38 cellular contexts compared by ENCODE assay signal in genomic region chrX:25754399-25754798, GRCh38.
"Had no signal": no experiment of that assay in that cellular context is flagged by ENCODE, and none has a peak within 500 bp of the region (broad histone marks: within the 10 kb centered on the region; RNA-seq: fewer than 3 reads in every experiment).

No MANE protein-coding gene starts in this region.

- H3K4me3 ChIP-seq: adrenal gland, body of pancreas, breast epithelium, PC-9 had no signal

- H3K4me1 ChIP-seq: adrenal gland, body of pancreas, breast epithelium had no signal

- H3K9ac ChIP-seq: KMS-11 had no signal

- H3K27me3 ChIP-seq: adrenal gland, body of pancreas had no signal

- H3K4me3 Mint-ChIP-seq: activated CD4-positive, alpha-beta T cell treated with anti-CD3 and anti-CD28 coated beads for 36 hours; activated CD4-positive, alpha-beta T cell treated with anti-CD3 and anti-CD28 coated beads, Interleukin-2, amount 10 ng/mL, durations not matched to agents 7 days and 5 days; activated CD8-positive, alpha-beta T cell treated with anti-CD3 and anti-CD28 coated beads, Interleukin-2, amount 10 ng/mL, durations not matched to agents 7 days and 5 days; activated naive CD4-positive, alpha-beta T cell treated with anti-CD3 and anti-CD28 coated beads for 36 hours; activated T-cell treated with anti-CD3 and anti-CD28 coated beads, Interleukin-2, amount 50 U/mL, for 4 hours; activated T-helper 1 cell treated with anti-CD3 and anti-CD28 coated beads, Interleukin-12 subunit alpha, Interleukin-12 subunit beta, Interleukin-2, Interleukin-4 antibody, amounts not matched to agents 30 ng/mL and 10 ng/mL and 1 ng/mL, durations not matched to agents 14 hours and 24 hours and 36 hours had no signal

- H3K27me3 Mint-ChIP-seq: activated CD4-positive, alpha-beta T cell treated with anti-CD3 and anti-CD28 coated beads for 36 hours; activated CD4-positive, alpha-beta T cell treated with anti-CD3 and anti-CD28 coated beads, Interleukin-2, amount 10 ng/mL, durations not matched to agents 7 days and 5 days had no signal

- ATAC-seq: activated CD4-positive, alpha-beta T cell treated with anti-CD3 and anti-CD28 coated beads for 36 hours; activated CD4-positive, CD25-positive, alpha-beta regulatory T cell treated with anti-CD3 and anti-CD28 coated beads, Interleukin-2, amount 50 U/mL, for 24 hours; activated CD8-positive, alpha-beta T cell treated with anti-CD3 and anti-CD28 coated beads, Interleukin-2, amount 10 ng/mL, durations not matched to agents 7 days and 5 days; activated naive CD4-positive, alpha-beta T cell treated with anti-CD3 and anti-CD28 coated beads, Interleukin-2, amount 50 U/mL, for 72 hours; activated T-cell treated with anti-CD3 and anti-CD28 coated beads, Interleukin-2, amount 50 U/mL, for 4 hours; body of pancreas; Right ventricle myocardium inferior; SK-N-SH treated with all-trans-retinoic acid at 6 μM for 48 hours had no signal

- H3K27ac ChIP-seq: adrenal gland, body of pancreas, breast epithelium, KMS-11, PC-9, RWPE1 had no signal

- H3K9me3 ChIP-seq: adrenal gland, body of pancreas, breast epithelium had no signal

- DNase-seq: activated CD4-positive, alpha-beta T cell treated with anti-CD3 and anti-CD28 coated beads for 36 hours; activated CD4-positive, alpha-beta T cell treated with anti-CD3 and anti-CD28 coated beads, Interleukin-2, amount 10 ng/mL, durations not matched to agents 7 days and 5 days; activated CD4-positive, alpha-beta T cell treated with anti-CD3 and anti-CD28 coated beads, Interleukin-2, amount 50 U/mL, for 48 hours; activated CD8-positive, alpha-beta memory T cell treated with anti-CD3 and anti-CD28 coated beads, Interleukin-2, amount 50 U/mL, for 4 hours; activated CD8-positive, alpha-beta T cell treated with anti-CD3 and anti-CD28 coated beads, Interleukin-2, amount 10 ng/mL, durations not matched to agents 7 days and 5 days; activated gamma-delta T cell treated with Interleukin-2 at 50 U/mL for 16 hours; activated naive CD4-positive, alpha-beta T cell treated with anti-CD3 and anti-CD28 coated beads for 36 hours; activated T-cell treated with anti-CD3 and anti-CD28 coated beads for 4 hours; activated T-cell treated with anti-CD3 and anti-CD28 coated beads, Interleukin-2, amount 50 U/mL, for 4 hours; adrenal gland; body of pancreas; MM.1S; MV-4-11; NCI-H1092; NCI-H1417; NCI-H146; NCI-H187; NCI-H2029 treated with DMSO at 0.1 percent for 48 hours; NCI-H2107; NCI-H2171; NCI-H510A; NCI-H526; NCI-H748 treated with DMSO at 0.1 percent for 48 hours; NK-92 treated with Interleukin-12 subunit alpha and Interleukin-12 subunit beta, amount 100 ng/mL, for 24 hours; PC-9; SIG-M5; SW 1271; T-helper 1 cell; T-helper 2 cell; T-helper 9 cell had no signal

- H3K9me3 Mint-ChIP-seq: activated CD4-positive, alpha-beta T cell treated with anti-CD3 and anti-CD28 coated beads, Interleukin-2, amount 10 ng/mL, durations not matched to agents 7 days and 5 days; activated naive CD4-positive, alpha-beta T cell treated with anti-CD3 and anti-CD28 coated beads for 36 hours; activated naive CD4-positive, alpha-beta T cell treated with anti-CD3 and anti-CD28 coated beads, Interleukin-2, amount 50 U/mL, for 72 hours; activated T-helper 1 cell treated with anti-CD3 and anti-CD28 coated beads, Interleukin-12 subunit alpha, Interleukin-12 subunit beta, Interleukin-2, Interleukin-4 antibody, amounts not matched to agents 30 ng/mL and 10 ng/mL and 1 ng/mL, durations not matched to agents 14 hours and 24 hours and 36 hours had no signal

- H3K36me3 ChIP-seq: adrenal gland, breast epithelium had no signal

- H3K27ac Mint-ChIP-seq: activated CD4-positive, alpha-beta T cell treated with anti-CD3 and anti-CD28 coated beads for 36 hours; activated CD4-positive, alpha-beta T cell treated with anti-CD3 and anti-CD28 coated beads, Interleukin-2, amount 10 ng/mL, durations not matched to agents 7 days and 5 days; activated CD8-positive, alpha-beta T cell treated with anti-CD3 and anti-CD28 coated beads, Interleukin-2, amount 10 ng/mL, durations not matched to agents 7 days and 5 days; activated naive CD4-positive, alpha-beta T cell treated with anti-CD3 and anti-CD28 coated beads for 36 hours; activated naive CD4-positive, alpha-beta T cell treated with anti-CD3 and anti-CD28 coated beads, Interleukin-2, amount 50 U/mL, for 72 hours; activated T-helper 1 cell treated with anti-CD3 and anti-CD28 coated beads, Interleukin-12 subunit alpha, Interleukin-12 subunit beta, Interleukin-2, Interleukin-4 antibody, amounts not matched to agents 30 ng/mL and 10 ng/mL and 1 ng/mL, durations not matched to agents 14 hours and 24 hours and 36 hours had no signal

- H3K4me1 Mint-ChIP-seq: activated CD4-positive, alpha-beta T cell treated with anti-CD3 and anti-CD28 coated beads for 36 hours; activated CD4-positive, alpha-beta T cell treated with anti-CD3 and anti-CD28 coated beads, Interleukin-2, amount 10 ng/mL, durations not matched to agents 7 days and 5 days had no signal

- H3K36me3 Mint-ChIP-seq: activated naive CD4-positive, alpha-beta T cell treated with anti-CD3 and anti-CD28 coated beads, Interleukin-2, amount 50 U/mL, for 72 hours had no signal
